9 cellular contexts compared by ENCODE assay signal in the genomic region with DNA sequence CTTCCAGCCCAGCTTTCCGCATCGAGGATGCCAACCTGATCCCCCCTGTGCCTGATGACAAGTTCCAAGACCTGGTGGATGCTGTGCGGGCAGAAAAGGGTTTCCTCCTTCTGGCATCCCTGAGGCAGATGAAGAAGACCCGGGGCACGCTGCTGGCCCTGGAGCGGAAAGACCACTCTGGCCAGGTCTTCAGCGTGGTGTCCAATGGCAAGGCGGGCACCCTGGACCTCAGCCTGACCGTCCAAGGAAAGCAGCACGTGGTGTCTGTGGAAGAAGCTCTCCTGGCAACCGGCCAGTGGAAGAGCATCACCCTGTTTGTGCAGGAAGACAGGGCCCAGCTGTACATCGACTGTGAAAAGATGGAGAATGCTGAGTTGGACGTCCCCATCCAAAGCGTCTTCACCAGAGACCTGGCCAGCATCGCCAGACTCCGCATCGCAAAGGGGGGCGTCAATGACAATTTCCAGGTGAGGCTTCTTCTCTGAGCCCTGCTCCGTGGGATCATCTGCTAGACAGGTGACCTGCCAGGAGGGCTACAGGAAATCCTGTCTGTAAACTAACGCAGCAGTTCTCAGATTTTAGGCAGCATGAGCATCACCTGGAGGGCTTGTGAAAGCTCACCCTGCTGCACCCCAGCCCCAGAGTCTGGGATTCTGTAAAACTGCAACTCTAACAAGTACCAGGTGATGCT. TPM values are rescaled to one million over a fixed set of nuclear protein-coding genes. Genes with fewer than 3 reads are reported as not detected.
DNase-seq lines count a peak whose midpoint lies in the region; ATAC-seq and TF ChIP-seq lines count a peak whose summit lies in the region.
"Had no signal": no experiment of that assay in that cellular context is flagged by ENCODE, and none has a peak within 500 bp of the region (broad histone marks: within the 10 kb centered on the region; RNA-seq: fewer than 3 reads in every experiment).

No MANE protein-coding gene starts in this region.

- H3K27ac ChIP-seq in gastroesophageal sphincter (peak overlapping the region; percentile 93 to 98 (median 96)), neural progenitor cell (no peak overlapping the region)

- H3K27ac Mint-ChIP-seq in neural progenitor cell: no peak overlapping the region

- H3K36me3 ChIP-seq in gastroesophageal sphincter: peaks cover 0 to 55% of the 10 kb centered on the region in 2 donors
- H3K36me3 ChIP-seq in neural progenitor cell: no peaks in the 10 kb centered on the region

- H3K4me1 ChIP-seq in gastroesophageal sphincter: peaks cover 3 to 86% (median 36%) of the 10 kb centered on the region in 3 donors
- H3K4me1 ChIP-seq in neural progenitor cell: peaks cover 19% of the 10 kb centered on the region

- ATAC-seq in gastroesophageal sphincter (no peak), HG02973 (IDR thresholded peaks at IDR 0.05; ENCODE audit: unreplicated experiment) (no peak)

- peak overlapping the region; percentile 96 for H3K4me3 ChIP-seq in WI38 (ENCODE audit: low read depth, low read length)
- H3K4me3 ChIP-seq in gastroesophageal sphincter: peak overlapping the region; percentile 71 to 80
- no peak overlapping the region for H3K4me3 ChIP-seq in neural progenitor cell

- H3K27me3 Mint-ChIP-seq in neural progenitor cell (ENCODE audit: insufficient read depth, low read depth): peaks cover 6% of the 10 kb centered on the region

- H3K9me3 ChIP-seq in gastroesophageal sphincter: no peaks in the 10 kb centered on the region
- no peaks in the 10 kb centered on the region for H3K9me3 ChIP-seq in neural progenitor cell (ENCODE audit: low read depth)

- H2AFZ ChIP-seq in neural progenitor cell (replicated peaks): no peak overlapping the region

- H3K4me3 Mint-ChIP-seq in neural progenitor cell: peak overlapping the region; percentile 88

- H4K20me1 ChIP-seq in neural progenitor cell (ENCODE audit: low read depth): no peaks in the 10 kb centered on the region

- DNase-seq in AG09319 (ENCODE audit: extremely low read depth, low read depth): peak; percentile 41
- no peak for DNase-seq in neural progenitor cell (ENCODE audit: low spot score)
- no peak for DNase-seq in SKM-1 (lab: John Stamatoyannopoulos, UW; ENCODE audit: unreplicated experiment)
- no peak for DNase-seq in 8988T
- DNase-seq in D341Med (ENCODE audit: low spot score): no peak

- peaks cover 8% of the 10 kb centered on the region for H3K79me2 ChIP-seq in neural progenitor cell (ENCODE audit: low read depth)

- TF ChIP-seq EP300 in gastroesophageal sphincter (IDR thresholded peaks at IDR 0.05): no peak

- peak in 1 of 2 donors; percentile 9 for TF ChIP-seq POLR2A in gastroesophageal sphincter (IDR thresholded peaks at IDR 0.05)

- H3K27me3 ChIP-seq in gastroesophageal sphincter: no peaks in the 10 kb centered on the region
- peaks cover 12% of the 10 kb centered on the region for H3K27me3 ChIP-seq in neural progenitor cell

- H3F3A ChIP-seq in neural progenitor cell (ENCODE audit: low read depth): no peaks in the 10 kb centered on the region

- H3K9ac ChIP-seq in neural progenitor cell: no peak overlapping the region

- H3K4me1 Mint-ChIP-seq in neural progenitor cell: peaks cover 39% of the 10 kb centered on the region

- H3K4me2 ChIP-seq in neural progenitor cell: peak overlapping the region; percentile 84

- 0 to 23% methylated on average over 1 to 7 of the region's 20 CpGs for WGBS in gastroesophageal sphincter (ENCODE audit: low coverage in 1 of 2), 2 donors

- TF ChIP-seq CTCF in AG09319 (IDR thresholded peaks at IDR 0.05; ENCODE audit: low read depth, low read length): no peak
- TF ChIP-seq CTCF in WI38 (IDR thresholded peaks at IDR 0.05; ENCODE audit: low read depth, low read length): no peak
- no peak for TF ChIP-seq CTCF in gastroesophageal sphincter (IDR thresholded peaks at IDR 0.05)
- TF ChIP-seq CTCF in neural progenitor cell (IDR thresholded peaks at IDR 0.05): no peak

- no peaks in the 10 kb centered on the region for H3K9me3 Mint-ChIP-seq in neural progenitor cell
- H3K9me3 Mint-ChIP-seq: T-helper 1 cell treated with Interleukin-12 subunit alpha and Interleukin-12 subunit beta and Interleukin-4 antibody, amounts not matched to agents 30 μg/mL and 1 μg/mL, for 36 hours had no signal

- H3K36me3 Mint-ChIP-seq in neural progenitor cell: peaks cover 20% of the 10 kb centered on the region

RNA-seq across cellular contexts. Expression of a gene that starts 1.6 kb away (rescaled TPM):
- total RNA-seq in gastroesophageal sphincter (1,000 to 10,000 TPM in 1 of 4 donors, 100 to 1,000 TPM in 3; 183 to 1,645 (median 277) TPM), neural progenitor cell (ENCODE audit: low replicate concordance) (14.6 and 17.6 TPM in 2 replicates)
